7 cellular contexts compared by ENCODE assay signal in genomic region chr4:65343342-65343741, GRCh38.
"Had no signal": no experiment of that assay in that cellular context is flagged by ENCODE, and none has a peak within 500 bp of the region (broad histone marks: within the 10 kb centered on the region; RNA-seq: fewer than 3 reads in every experiment).

No MANE protein-coding gene starts in this region.

- H2AFZ ChIP-seq: GM23248 had no signal

- FAIRE-seq: H54 had no signal

- H3K9ac ChIP-seq: GM23248 had no signal

- DNase-seq: GM23248, GOT3, H9, HCEC 1CT, KG1 had no signal

- H3K27ac ChIP-seq: GM23248, HL-60 had no signal

- H3K4me3 ChIP-seq: GM23248 had no signal
